ENCODE assay signal across 21 cellular contexts in genomic region chr12:129966086-129966640, GRCh38.
"Had no signal": no experiment of that assay in that cellular context is flagged by ENCODE, and none has a peak within 500 bp of the region (broad histone marks: within the 10 kb centered on the region; RNA-seq: fewer than 3 reads in every experiment).

No MANE protein-coding gene starts in this region.

- ATAC-seq: activated naive CD8-positive, alpha-beta T cell treated with anti-CD3 and anti-CD28 coated beads, Interleukin-2, amount 50 U/mL, for 24 hours; stimulated activated memory B cell treated with anti-CD40 and anti-IgM and Interleukin-4, amounts not matched to agents 10 μg/mL and 1 μg/mL and 100 μg/mL, for 72 hours; T-cell; upper lobe of right lung had no signal

- H3K9me3 ChIP-seq: ascending aorta, colonic mucosa, SK-N-SH, upper lobe of right lung had no signal

- H2AFZ ChIP-seq: parathyroid adenoma had no signal

- H3K27me3 Mint-ChIP-seq: activated naive CD4-positive, alpha-beta T cell treated with anti-CD3 and anti-CD28 coated beads, Interleukin-2, amount 10 ng/mL, durations not matched to agents 7 days and 5 days; stimulated activated memory B cell treated with anti-CD40 and anti-IgM and Interleukin-4, amounts not matched to agents 10 μg/mL and 1 μg/mL and 100 μg/mL, for 72 hours had no signal

- H3K4me3 Mint-ChIP-seq: activated naive CD4-positive, alpha-beta T cell treated with anti-CD3 and anti-CD28 coated beads, Interleukin-2, amount 10 ng/mL, durations not matched to agents 7 days and 5 days; activated naive CD8-positive, alpha-beta T cell treated with anti-CD3 and anti-CD28 coated beads, Interleukin-2, amount 50 U/mL, for 24 hours; central memory CD8-positive, alpha-beta T cell; stimulated activated memory B cell treated with anti-CD40 and anti-IgM and Interleukin-4, amounts not matched to agents 10 μg/mL and 1 μg/mL and 100 μg/mL, for 72 hours; T-cell had no signal

- H3K9ac ChIP-seq: parathyroid adenoma, SK-N-SH had no signal

- H3K27ac ChIP-seq: ascending aorta, colonic mucosa, left ventricle myocardium inferior, parathyroid adenoma, spleen, upper lobe of right lung had no signal

- H3K79me2 ChIP-seq: parathyroid adenoma had no signal

- H3K4me1 Mint-ChIP-seq: activated naive CD4-positive, alpha-beta T cell treated with anti-CD3 and anti-CD28 coated beads, Interleukin-2, amount 10 ng/mL, durations not matched to agents 7 days and 5 days; activated naive CD8-positive, alpha-beta T cell treated with anti-CD3 and anti-CD28 coated beads, Interleukin-2, amount 50 U/mL, for 24 hours; central memory CD8-positive, alpha-beta T cell; stimulated activated memory B cell treated with anti-CD40 and anti-IgM and Interleukin-4, amounts not matched to agents 10 μg/mL and 1 μg/mL and 100 μg/mL, for 72 hours; T-cell had no signal

- DNase-seq: activated CD4-positive, alpha-beta T cell treated with anti-CD3 and anti-CD28 coated beads, Interleukin-2, amount 50 U/mL, for 1 hour; activated CD4-positive, CD25-positive, alpha-beta regulatory T cell treated with anti-CD3 and anti-CD28 coated beads, Interleukin-2, amount 50 U/mL, for 72 hours; activated CD8-positive, alpha-beta memory T cell treated with anti-CD3 and anti-CD28 coated beads for 24 hours; activated CD8-positive, alpha-beta memory T cell treated with anti-CD3 and anti-CD28 coated beads, Interleukin-2, amount 50 U/mL, for 48 hours; activated effector memory CD4-positive, alpha-beta T cell treated with Interleukin-2 at 50 U/mL for 16 hours; activated naive CD4-positive, alpha-beta T cell treated with anti-CD3 and anti-CD28 coated beads, Interleukin-2, amount 10 ng/mL, durations not matched to agents 7 days and 5 days; activated naive CD8-positive, alpha-beta T cell treated with anti-CD3 and anti-CD28 coated beads, Interleukin-2, amount 50 U/mL, for 24 hours; activated T-cell treated with anti-CD3 and anti-CD28 coated beads, Interleukin-2, amount 50 U/mL, for 48 hours; colonic mucosa; effector CD8-positive, alpha-beta T cell; kidney; left ventricle myocardium inferior; SK-N-SH; spleen; stimulated activated CD4-positive, alpha-beta T cell treated with anti-CD3 and anti-CD28 coated beads, Interleukin-4, amount 100 ng/mL, for 4 hours; T-cell; upper lobe of right lung had no signal

- H3K27ac Mint-ChIP-seq: activated naive CD4-positive, alpha-beta T cell treated with anti-CD3 and anti-CD28 coated beads, Interleukin-2, amount 10 ng/mL, durations not matched to agents 7 days and 5 days; activated naive CD8-positive, alpha-beta T cell treated with anti-CD3 and anti-CD28 coated beads, Interleukin-2, amount 50 U/mL, for 24 hours; stimulated activated memory B cell treated with anti-CD40 and anti-IgM and Interleukin-4, amounts not matched to agents 10 μg/mL and 1 μg/mL and 100 μg/mL, for 72 hours; T-cell had no signal

- H3K9me3 Mint-ChIP-seq: activated naive CD8-positive, alpha-beta T cell treated with anti-CD3 and anti-CD28 coated beads, Interleukin-2, amount 50 U/mL, for 24 hours; central memory CD8-positive, alpha-beta T cell had no signal

- H3K4me2 ChIP-seq: SK-N-SH had no signal

- H3K4me1 ChIP-seq: ascending aorta, colonic mucosa, left ventricle myocardium inferior, parathyroid adenoma, spleen, upper lobe of right lung had no signal

- H3K27me3 ChIP-seq: ascending aorta, colonic mucosa, upper lobe of right lung had no signal

- H3K36me3 Mint-ChIP-seq: activated naive CD4-positive, alpha-beta T cell treated with anti-CD3 and anti-CD28 coated beads, Interleukin-2, amount 10 ng/mL, durations not matched to agents 7 days and 5 days; stimulated activated memory B cell treated with anti-CD40 and anti-IgM and Interleukin-4, amounts not matched to agents 10 μg/mL and 1 μg/mL and 100 μg/mL, for 72 hours; T-cell had no signal
